In the genomic region with DNA sequence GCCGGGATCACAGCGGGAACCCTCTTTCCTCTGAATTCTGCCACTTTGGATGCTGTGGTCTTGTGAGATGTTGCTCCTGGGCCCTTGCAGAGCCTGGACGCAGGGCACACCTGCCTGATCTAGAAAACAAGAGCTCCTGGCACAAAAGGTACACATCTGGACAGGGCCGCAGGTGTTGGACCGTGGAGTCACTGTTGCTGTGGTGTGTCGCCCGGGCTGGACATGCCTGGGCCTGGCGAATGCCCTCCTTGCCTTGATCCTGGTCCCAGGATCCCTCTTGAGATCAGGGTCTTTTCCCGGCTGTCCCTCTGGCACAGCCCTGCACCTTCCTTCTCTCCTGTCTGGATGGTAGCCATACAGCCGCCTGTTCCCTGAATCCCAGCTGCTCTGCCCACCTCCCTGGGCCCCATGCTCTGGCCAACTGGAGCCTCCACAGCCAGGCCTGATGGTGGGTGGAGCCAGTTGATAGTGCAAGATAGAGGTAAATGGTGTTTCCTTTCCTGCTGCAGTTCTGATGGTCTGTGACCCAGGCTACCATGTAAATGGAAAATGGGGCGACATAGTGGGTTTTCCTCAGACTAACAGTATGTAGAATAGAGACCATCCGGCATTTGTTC, we compare ENCODE assay signal across 1 cellular context.
TF ChIP-seq lines count a peak whose summit lies in the region.

No MANE protein-coding gene starts in this region.

TF ChIP-seq in GM23338, 12 proteins besides CTCF, POLR2A, EP300 and RAD21:
- TF ChIP-seq REST (IDR thresholded peaks at IDR 0.05; ENCODE audit: unreplicated experiment) (no peak), STAT1 (IDR thresholded peaks at IDR 0.05; ENCODE audit: unreplicated experiment) (no peak), JUNB (IDR thresholded peaks at IDR 0.05; ENCODE audit: unreplicated experiment) (no peak), ZNF114 (CRISPR knock-in tag; IDR thresholded peaks at IDR 0.05) (no peak), ETS1 (IDR thresholded peaks at IDR 0.05) (no peak), NANOG (IDR thresholded peaks at IDR 0.05; ENCODE audit: borderline replicate concordance) (no peak), EZH2phosphoT487 (IDR thresholded peaks at IDR 0.05; ENCODE audit: unreplicated experiment) (no peak), ZNF462 (CRISPR knock-in tag; IDR thresholded peaks at IDR 0.05) (no peak), CREB1 (CRISPR knock-in tag; IDR thresholded peaks at IDR 0.05; ENCODE audit: low read depth) (no peak), POLR2AphosphoS5 (IDR thresholded peaks at IDR 0.05; ENCODE audit: low read depth) (no peak), ZNF331 (CRISPR knock-in tag; IDR thresholded peaks at IDR 0.05; ENCODE audit: low read depth) (no peak), EZH2 (IDR thresholded peaks at IDR 0.05; ENCODE audit: low read depth, unreplicated experiment) (no peak)
TF ChIP-seq in GM23338: peak in this region for 0.
